In the genomic region with DNA sequence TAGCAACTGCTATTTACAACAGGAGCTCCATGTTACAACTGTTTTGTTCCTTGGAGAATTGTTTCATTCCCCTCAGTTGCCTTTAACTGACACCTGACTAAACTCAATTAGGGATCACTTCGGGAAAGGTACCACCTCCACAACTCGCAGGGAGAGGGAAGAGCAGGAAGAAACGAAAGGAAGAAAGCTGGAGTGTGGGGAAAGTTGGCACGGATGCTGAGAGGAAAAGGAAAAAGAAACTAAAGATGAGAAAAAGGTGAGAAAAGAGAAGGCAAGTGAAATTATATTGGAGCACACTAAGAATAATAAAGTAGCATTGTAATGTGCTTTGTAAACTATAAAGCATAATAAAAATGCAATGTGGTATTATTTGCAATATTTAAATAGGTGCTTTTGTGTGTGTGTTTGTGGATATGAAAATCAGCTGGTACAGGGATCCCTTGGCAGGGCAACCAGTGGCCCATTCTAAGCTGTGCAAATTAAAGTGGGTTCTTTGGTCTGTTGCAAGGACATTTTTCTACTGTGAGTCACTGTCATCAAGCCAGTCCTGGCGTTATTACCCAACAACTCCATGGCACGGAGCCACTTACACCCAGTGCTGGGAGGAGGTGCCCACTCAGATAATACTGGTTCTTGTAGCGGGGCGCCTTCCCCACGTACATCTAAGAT, we compare ENCODE assay signal across 1 cellular context.
TF ChIP-seq lines count a peak whose summit lies in the region.

No MANE protein-coding gene starts in this region.

TF ChIP-seq in GM23338, 12 proteins besides CTCF, POLR2A, EP300 and RAD21 (continued from another document):
- TF ChIP-seq, protein P1, sequence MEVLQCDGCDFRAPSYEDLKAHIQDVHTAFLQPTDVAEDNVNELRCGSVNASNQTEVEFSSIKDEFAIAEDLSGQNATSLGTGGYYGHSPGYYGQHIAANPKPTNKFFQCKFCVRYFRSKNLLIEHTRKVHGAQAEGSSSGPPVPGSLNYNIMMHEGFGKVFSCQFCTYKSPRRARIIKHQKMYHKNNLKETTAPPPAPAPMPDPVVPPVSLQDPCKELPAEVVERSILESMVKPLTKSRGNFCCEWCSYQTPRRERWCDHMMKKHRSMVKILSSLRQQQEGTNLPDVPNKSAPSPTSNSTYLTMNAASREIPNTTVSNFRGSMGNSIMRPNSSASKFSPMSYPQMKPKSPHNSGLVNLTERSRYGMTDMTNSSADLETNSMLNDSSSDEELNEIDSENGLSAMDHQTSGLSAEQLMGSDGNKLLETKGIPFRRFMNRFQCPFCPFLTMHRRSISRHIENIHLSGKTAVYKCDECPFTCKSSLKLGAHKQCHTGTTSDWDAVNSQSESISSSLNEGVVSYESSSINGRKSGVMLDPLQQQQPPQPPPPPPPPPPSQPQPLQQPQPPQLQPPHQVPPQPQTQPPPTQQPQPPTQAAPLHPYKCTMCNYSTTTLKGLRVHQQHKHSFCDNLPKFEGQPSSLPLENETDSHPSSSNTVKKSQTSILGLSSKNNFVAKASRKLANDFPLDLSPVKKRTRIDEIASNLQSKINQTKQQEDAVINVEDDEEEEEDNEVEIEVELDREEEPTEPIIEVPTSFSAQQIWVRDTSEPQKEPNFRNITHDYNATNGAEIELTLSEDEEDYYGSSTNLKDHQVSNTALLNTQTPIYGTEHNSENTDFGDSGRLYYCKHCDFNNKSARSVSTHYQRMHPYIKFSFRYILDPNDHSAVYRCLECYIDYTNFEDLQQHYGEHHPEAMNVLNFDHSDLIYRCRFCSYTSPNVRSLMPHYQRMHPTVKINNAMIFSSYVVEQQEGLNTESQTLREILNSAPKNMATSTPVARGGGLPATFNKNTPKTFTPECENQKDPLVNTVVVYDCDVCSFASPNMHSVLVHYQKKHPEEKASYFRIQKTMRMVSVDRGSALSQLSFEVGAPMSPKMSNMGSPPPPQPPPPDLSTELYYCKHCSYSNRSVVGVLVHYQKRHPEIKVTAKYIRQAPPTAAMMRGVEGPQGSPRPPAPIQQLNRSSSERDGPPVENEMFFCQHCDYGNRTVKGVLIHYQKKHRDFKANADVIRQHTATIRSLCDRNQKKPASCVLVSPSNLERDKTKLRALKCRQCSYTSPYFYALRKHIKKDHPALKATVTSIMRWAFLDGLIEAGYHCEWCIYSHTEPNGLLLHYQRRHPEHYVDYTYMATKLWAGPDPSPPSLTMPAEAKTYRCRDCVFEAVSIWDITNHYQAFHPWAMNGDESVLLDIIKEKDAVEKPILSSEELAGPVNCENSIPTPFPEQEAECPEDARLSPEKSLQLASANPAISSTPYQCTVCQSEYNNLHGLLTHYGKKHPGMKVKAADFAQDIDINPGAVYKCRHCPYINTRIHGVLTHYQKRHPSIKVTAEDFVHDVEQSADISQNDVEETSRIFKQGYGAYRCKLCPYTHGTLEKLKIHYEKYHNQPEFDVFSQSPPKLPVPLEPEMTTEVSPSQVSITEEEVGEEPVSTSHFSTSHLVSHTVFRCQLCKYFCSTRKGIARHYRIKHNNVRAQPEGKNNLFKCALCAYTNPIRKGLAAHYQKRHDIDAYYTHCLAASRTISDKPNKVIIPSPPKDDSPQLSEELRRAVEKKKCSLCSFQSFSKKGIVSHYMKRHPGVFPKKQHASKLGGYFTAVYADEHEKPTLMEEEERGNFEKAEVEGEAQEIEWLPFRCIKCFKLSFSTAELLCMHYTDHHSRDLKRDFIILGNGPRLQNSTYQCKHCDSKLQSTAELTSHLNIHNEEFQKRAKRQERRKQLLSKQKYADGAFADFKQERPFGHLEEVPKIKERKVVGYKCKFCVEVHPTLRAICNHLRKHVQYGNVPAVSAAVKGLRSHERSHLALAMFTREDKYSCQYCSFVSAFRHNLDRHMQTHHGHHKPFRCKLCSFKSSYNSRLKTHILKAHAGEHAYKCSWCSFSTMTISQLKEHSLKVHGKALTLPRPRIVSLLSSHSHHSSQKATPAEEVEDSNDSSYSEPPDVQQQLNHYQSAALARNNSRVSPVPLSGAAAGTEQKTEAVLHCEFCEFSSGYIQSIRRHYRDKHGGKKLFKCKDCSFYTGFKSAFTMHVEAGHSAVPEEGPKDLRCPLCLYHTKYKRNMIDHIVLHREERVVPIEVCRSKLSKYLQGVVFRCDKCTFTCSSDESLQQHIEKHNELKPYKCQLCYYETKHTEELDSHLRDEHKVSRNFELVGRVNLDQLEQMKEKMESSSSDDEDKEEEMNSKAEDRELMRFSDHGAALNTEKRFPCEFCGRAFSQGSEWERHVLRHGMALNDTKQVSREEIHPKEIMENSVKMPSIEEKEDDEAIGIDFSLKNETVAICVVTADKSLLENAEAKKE (CRISPR knock-in tag; IDR thresholded peaks at IDR 0.05) = no peak
- TF ChIP-seq ZNF331 (CRISPR knock-in tag; IDR thresholded peaks at IDR 0.05; ENCODE audit: low read depth) (no peak), EZH2phosphoT487 (IDR thresholded peaks at IDR 0.05; ENCODE audit: unreplicated experiment) (no peak), EZH2 (IDR thresholded peaks at IDR 0.05; ENCODE audit: low read depth, unreplicated experiment) (no peak), ZNF114 (CRISPR knock-in tag; IDR thresholded peaks at IDR 0.05) (no peak), JUNB (IDR thresholded peaks at IDR 0.05; ENCODE audit: unreplicated experiment) (no peak), POLR2AphosphoS5 (IDR thresholded peaks at IDR 0.05; ENCODE audit: low read depth) (no peak)
- TF ChIP-seq, protein P2, sequence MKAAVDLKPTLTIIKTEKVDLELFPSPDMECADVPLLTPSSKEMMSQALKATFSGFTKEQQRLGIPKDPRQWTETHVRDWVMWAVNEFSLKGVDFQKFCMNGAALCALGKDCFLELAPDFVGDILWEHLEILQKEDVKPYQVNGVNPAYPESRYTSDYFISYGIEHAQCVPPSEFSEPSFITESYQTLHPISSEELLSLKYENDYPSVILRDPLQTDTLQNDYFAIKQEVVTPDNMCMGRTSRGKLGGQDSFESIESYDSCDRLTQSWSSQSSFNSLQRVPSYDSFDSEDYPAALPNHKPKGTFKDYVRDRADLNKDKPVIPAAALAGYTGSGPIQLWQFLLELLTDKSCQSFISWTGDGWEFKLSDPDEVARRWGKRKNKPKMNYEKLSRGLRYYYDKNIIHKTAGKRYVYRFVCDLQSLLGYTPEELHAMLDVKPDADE (IDR thresholded peaks at IDR 0.05) = no peak
